In the genomic region with DNA sequence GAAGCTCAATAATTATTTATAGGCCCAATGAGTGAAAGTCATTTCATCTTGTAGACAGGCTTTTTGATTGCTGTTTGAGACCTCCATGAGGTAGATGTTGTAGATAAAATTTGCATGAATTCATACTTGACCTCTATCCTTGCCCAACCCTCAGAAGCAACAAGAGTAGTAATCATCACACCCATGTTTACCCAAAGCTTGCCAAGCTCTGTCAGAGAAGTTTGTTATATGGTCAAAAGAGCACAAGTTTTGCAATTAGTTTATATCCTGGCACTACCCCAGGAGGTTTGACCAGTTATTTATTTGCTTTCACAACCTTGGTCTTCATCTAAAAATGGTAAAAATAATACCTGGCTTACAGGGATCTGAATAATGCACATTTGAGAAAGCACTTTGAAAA, we compare ENCODE assay signal across 27 cellular contexts. TPM values are rescaled to one million over a fixed set of nuclear protein-coding genes. Genes with fewer than 3 reads are reported as not detected.
A peak's percentile ranks its signal among the peaks of the same experiment; 100 is the strongest.
DNase-seq lines count a peak whose midpoint lies in the region; ATAC-seq and TF ChIP-seq lines count a peak whose summit lies in the region.
"Had no signal": no experiment of that assay in that cellular context is flagged by ENCODE, and none has a peak within 500 bp of the region (broad histone marks: within the 10 kb centered on the region; RNA-seq: fewer than 3 reads in every experiment).

No MANE protein-coding gene starts in this region.

- H3K36me3 ChIP-seq in subcutaneous abdominal adipose tissue (ENCODE audit: control insufficient read depth in 5 of 5, insufficient read depth in 5 of 5, low read length in 5 of 5) = no peaks in the 10 kb centered on the region
- H3K36me3 ChIP-seq: gastrocnemius medialis, thoracic aorta had no signal

- peak overlapping the region; percentile 68 for H3K27ac ChIP-seq in subcutaneous abdominal adipose tissue (ENCODE audit: low read depth, low read length)
- H3K27ac ChIP-seq: gastrocnemius medialis, VCaP had no signal

- ATAC-seq in left lobe of liver (peak; percentile 73), omental fat pad (ENCODE audit: low FRiP score) (no peak)
- ATAC-seq: gastrocnemius medialis; stimulated activated memory B cell treated with anti-CD40 and anti-IgM and Interleukin-4, amounts not matched to agents 10 μg/mL and 1 μg/mL and 100 μg/mL, for 72 hours had no signal

- no peaks in the 10 kb centered on the region for H3K9me3 ChIP-seq in subcutaneous abdominal adipose tissue (ENCODE audit: control insufficient read depth in 5 of 5, low read length in 5 of 5)
- H3K9me3 ChIP-seq: gastrocnemius medialis, thoracic aorta had no signal

- DNase-seq in SIG-M5 treated with dmso at 0.1 percent for 504 hours (lab: John Stamatoyannopoulos, UW; ENCODE audit: unreplicated experiment) = peak; percentile 25
- DNase-seq in SIG-M5 (lab: John Stamatoyannopoulos, UW) = no peak
- peak; percentile 70 for DNase-seq in epithelial cell of esophagus (ENCODE audit: low read depth)
- DNase-seq in left lobe of liver (ENCODE audit: low spot score) = no peak
- DNase-seq in omental fat pad (ENCODE audit: low spot score) = no peak
- no peak for DNase-seq in pons (ENCODE audit: low spot score)
- no peak for DNase-seq in stimulated activated CD4-positive, alpha-beta T cell treated with anti-CD3 and anti-CD28 coated beads, Interleukin-4, amount 100 ng/mL, for 24 hours
- DNase-seq: 8988T; activated CD4-positive, alpha-beta T cell treated with anti-CD3 and anti-CD28 coated beads for 48 hours; activated gamma-delta T cell treated with Interleukin-2 at 50 U/mL for 16 hours; activated T-cell treated with anti-CD3 and anti-CD28 coated beads, Interleukin-2, amount 50 U/mL, for 1 hour; DMS79 treated with DMSO at 0.1 percent for 48 hours; gastrocnemius medialis; GF-D8; NCI-H1105 treated with DMSO at 0.1 percent for 48 hours; NCI-H1930; NCI-H774; stimulated activated CD4-positive, alpha-beta T cell treated with anti-CD3 and anti-CD28 coated beads, Interleukin-4, amount 100 ng/mL, for 4 hours had no signal

- no peaks in the 10 kb centered on the region for H3K27me3 ChIP-seq in subcutaneous abdominal adipose tissue (ENCODE audit: control insufficient read depth in 5 of 5, insufficient read depth in 4 of 5, low read length in 5 of 5)
- H3K27me3 ChIP-seq: gastrocnemius medialis had no signal

- TF ChIP-seq CTCF in epithelial cell of esophagus (IDR thresholded peaks at IDR 0.05; ENCODE audit: insufficient read depth, low read depth, low read length, missing control alignments) (no peak), omental fat pad (IDR thresholded peaks at IDR 0.05) (no peak)

- H3K4me3 ChIP-seq in epithelial cell of esophagus (ENCODE audit: low read length) (no peak overlapping the region), subcutaneous abdominal adipose tissue (ENCODE audit: low read depth in 1 of 5, low read length in 5 of 5) (no peak overlapping the region)
- H3K4me3 ChIP-seq: gastrocnemius medialis, thoracic aorta had no signal

- peaks cover 0 to 39% (median 5%) of the 10 kb centered on the region in 5 donors for H3K4me1 ChIP-seq in subcutaneous abdominal adipose tissue (ENCODE audit: control insufficient read depth in 5 of 5, insufficient read depth in 5 of 5, low read length in 5 of 5)
- H3K4me1 ChIP-seq: gastrocnemius medialis had no signal

- H3K9ac ChIP-seq in subcutaneous abdominal adipose tissue (ENCODE audit: low read length in 5 of 5) = no peak overlapping the region

RNA-seq across cellular contexts. Expression of a gene that starts 20.7 kb away (rescaled TPM):
- not detected for total RNA-seq in left lobe of liver
- total RNA-seq in omental fat pad = not detected
- total RNA-seq: activated CD8-positive, alpha-beta memory T cell treated with anti-CD3 and anti-CD28 coated beads for 36 hours; cerebellum; epithelial cell of proximal tubule; gastrocnemius medialis; mesothelial cell of epicardium; osteocyte; thoracic aorta had no signal

Comparison
In these comparisons a context has a peak if more than half of its experiments do, and no peak if none do; other contexts are left out.
1. DNase-seq: peak in SIG-M5 treated with dmso at 0.1 percent for 504 hours (single experiment) and epithelial cell of esophagus (single experiment); none in SIG-M5 (single experiment), left lobe of liver (single experiment), omental fat pad (single experiment), pons (single experiment) and stimulated activated CD4-positive, alpha-beta T cell treated with anti-CD3 and anti-CD28 coated beads, Interleukin-4, amount 100 ng/mL, for 24 hours (single experiment).